ENCODE assay signal across 8 cellular contexts in genomic region chr12:51820721-51821422, GRCh38. TPM values are rescaled to one million over a fixed set of nuclear protein-coding genes. Genes with fewer than 3 reads are reported as not detected.
DNase-seq lines count a peak whose midpoint lies in the region; ATAC-seq and TF ChIP-seq lines count a peak whose summit lies in the region.

No MANE protein-coding gene starts in this region.

- peaks cover 8% of the 10 kb centered on the region for H3K4me1 Mint-ChIP-seq in activated naive CD4-positive, alpha-beta T cell treated with anti-CD3 and anti-CD28 coated beads, Interleukin-2, amount 10 ng/mL, durations not matched to agents 7 days and 5 days

- intact Hi-C loops in spleen (cut with DNase I; ENCODE audit: low total_unique reads): no loop called here

- CTCF ChIA-PET in activated naive CD4-positive, alpha-beta T cell treated with anti-CD3 and anti-CD28 coated beads, Interleukin-2, amount 10 ng/mL, durations not matched to agents 7 days and 5 days (lab: Charles Lee): interaction anchor here (1.2 to 2.5 kb wide), 5 partner anchors 11 to 402 kb away, joined by 4 to 6 read pairs (median 4); no protein-coding TSS in a partner anchor

- H3K36me3 ChIP-seq in RWPE2 (ENCODE audit: low read depth): no peaks in the 10 kb centered on the region
- H3K36me3 ChIP-seq in spleen: no peaks in the 10 kb centered on the region

- DNase-seq in CD1c-positive myeloid dendritic cell (ENCODE audit: extremely low spot score): peak; percentile 82
- DNase-seq in LHCN-M2 (ENCODE audit: low read depth): peak; percentile 55
- no peak for DNase-seq in RWPE2 (ENCODE audit: low spot score)
- DNase-seq in activated naive CD4-positive, alpha-beta T cell treated with anti-CD3 and anti-CD28 coated beads, Interleukin-2, amount 10 ng/mL, durations not matched to agents 7 days and 5 days: peak; percentile 79
- peak; percentile 84 for DNase-seq in hepatic stellate cell (ENCODE audit: low spot score)
- DNase-seq in spleen: peak; percentile 92

- H3K9me3 ChIP-seq in RWPE2 (ENCODE audit: severe bottlenecking) (no peaks in the 10 kb centered on the region), spleen (no peaks in the 10 kb centered on the region)

- H3K9me3 Mint-ChIP-seq in activated naive CD4-positive, alpha-beta T cell treated with anti-CD3 and anti-CD28 coated beads, Interleukin-2, amount 10 ng/mL, durations not matched to agents 7 days and 5 days: no peaks in the 10 kb centered on the region

- 14 to 50% (median 20%) methylated on average over 3 to 94 of the region's 94 CpGs for WGBS in spleen, 5 donors

- peak overlapping the region; percentile 85 for H3K4me3 ChIP-seq in RWPE2 (ENCODE audit: severe bottlenecking)
- peak overlapping the region; percentile 46 to 87 (median 56) for H3K4me3 ChIP-seq in spleen

- no peak overlapping the region for H3K27ac Mint-ChIP-seq in activated naive CD4-positive, alpha-beta T cell treated with anti-CD3 and anti-CD28 coated beads, Interleukin-2, amount 10 ng/mL, durations not matched to agents 7 days and 5 days

- no peaks in the 10 kb centered on the region for H3K27me3 ChIP-seq in RWPE2 (ENCODE audit: insufficient read depth, poor library complexity, severe bottlenecking)
- peaks cover 0 to 45% (median 4%) of the 10 kb centered on the region in 7 donors for H3K27me3 ChIP-seq in spleen (replicated peaks in 1 of 7)

- H3K4me3 Mint-ChIP-seq in activated naive CD4-positive, alpha-beta T cell treated with anti-CD3 and anti-CD28 coated beads, Interleukin-2, amount 10 ng/mL, durations not matched to agents 7 days and 5 days: peak overlapping the region; percentile 63

- H3K4me1 ChIP-seq in RWPE2 (ENCODE audit: insufficient read depth, poor library complexity, severe bottlenecking) (no peaks in the 10 kb centered on the region), spleen (peaks cover 3 to 57% (median 29%) of the 10 kb centered on the region in 6 donors)

- H3K36me3 Mint-ChIP-seq in activated naive CD4-positive, alpha-beta T cell treated with anti-CD3 and anti-CD28 coated beads, Interleukin-2, amount 10 ng/mL, durations not matched to agents 7 days and 5 days: no peaks in the 10 kb centered on the region

- H3K27ac ChIP-seq in RWPE2 (ENCODE audit: poor library complexity, severe bottlenecking): peak overlapping the region; percentile 47
- H3K27ac ChIP-seq in spleen: peak overlapping the region; percentile 68 to 88 (median 84)

- peak; percentile 54 for ATAC-seq in RWPE2 (ENCODE audit: low read depth)
- no peak for ATAC-seq in GM18519 (IDR thresholded peaks at IDR 0.05; ENCODE audit: low FRiP score, unreplicated experiment)
- no peak for ATAC-seq in HG02571 (IDR thresholded peaks at IDR 0.05; ENCODE audit: unreplicated experiment)

- TF ChIP-seq CTCF in RWPE2 (IDR thresholded peaks at IDR 0.05; ENCODE audit: poor library complexity, severe bottlenecking) (peak; percentile 87), spleen (IDR thresholded peaks at IDR 0.05 in 8 of 11, conservative IDR thresholded peaks at IDR 0.05 in 3 of 11) (peak in 6 of 11 experiments; percentile 20 to 68 (median 44))

- no peak for TF ChIP-seq POLR2A in spleen (IDR thresholded peaks at IDR 0.05)

- H3K27me3 Mint-ChIP-seq in activated naive CD4-positive, alpha-beta T cell treated with anti-CD3 and anti-CD28 coated beads, Interleukin-2, amount 10 ng/mL, durations not matched to agents 7 days and 5 days: peaks cover 70% of the 10 kb centered on the region

RNA-seq across cellular contexts. Expression of gene FIGNL2, which starts 27.6 kb away (rescaled TPM):
- total RNA-seq in LHCN-M2 (2014; rRNA removed) (0.13 and 0.17 TPM in 2 replicates), spleen (1 to 10 TPM in 6 of 7 donors, under 1 TPM in 1; 0.83 to 3.0 (median 1.6) TPM)
- 0.12 TPM for polyA plus RNA-seq in LHCN-M2 (2012)
- polyA plus RNA-seq in spleen: under 1 TPM; 0.20 to 0.51 (median 0.20) TPM
